Comparison of ENCODE assay signal across 9 cellular contexts in genomic region chr3:138609898-138610266, GRCh38. TPM values are rescaled to one million over a fixed set of nuclear protein-coding genes. Genes with fewer than 3 reads are reported as not detected.
A peak's percentile ranks its signal among the peaks of the same experiment; 100 is the strongest.
DNase-seq lines count a peak whose midpoint lies in the region; ATAC-seq, FAIRE-seq and TF ChIP-seq lines count a peak whose summit lies in the region.
"Had no signal": no experiment of that assay in that cellular context is flagged by ENCODE, and none has a peak within 500 bp of the region (broad histone marks: within the 10 kb centered on the region; RNA-seq: fewer than 3 reads in every experiment).

No MANE protein-coding gene starts in this region.

- TF ChIP-seq CTCF in A549 (IDR thresholded peaks at IDR 0.05) = no peak
- TF ChIP-seq CTCF in HEK293 (tag by site-specific recombination; IDR thresholded peaks at IDR 0.05) = no peak
- TF ChIP-seq CTCF in K562 (IDR thresholded peaks at IDR 0.05 in 2 of 3, conservative IDR thresholded peaks at IDR 0.05 in 1 of 3; ENCODE audit: insufficient read depth in 2 of 3, low read depth in 1 of 3, low read length in 3 of 3) = no peak

- H3K36me3 ChIP-seq in HEK293 (ENCODE audit: control insufficient read depth in 2 of 2, insufficient read depth in 1 of 2, low read length in 2 of 2) (no peaks in the 10 kb centered on the region; a peak in 1 of 3 replicates), K562 (ENCODE audit: control insufficient read depth, insufficient read depth, low read length) (no peaks in the 10 kb centered on the region)

- peak overlapping the region; percentile 99 for H3K4me2 ChIP-seq in A549
- H3K4me2 ChIP-seq in K562 (ENCODE audit: insufficient read depth, low read length) = peak overlapping the region; percentile 69

- H2AFZ ChIP-seq in K562 (ENCODE audit: low read depth, low read length) = peak overlapping the region; percentile 76; the same call in 1 of the 2 replicates

- no peaks in the 10 kb centered on the region for H3K27me3 ChIP-seq in K562 (ENCODE audit: control insufficient read depth in 2 of 2, insufficient read depth in 2 of 2, low read length in 2 of 2)

- TSS peak; percentile 77 for BruUV-seq in K562 (replicated peaks; lab: Mats Ljungman, UMichigan)

- peaks cover 0 to 7% of the 10 kb centered on the region in 2 donors for H3K36me3 Mint-ChIP-seq in naive B cell

- no peaks in the 10 kb centered on the region for H4K20me1 ChIP-seq in K562 (replicated peaks; ENCODE audit: control insufficient read depth, insufficient read depth, low read length)

- H3K4me3 ChIP-seq in A549 (peak overlapping the region; percentile 60), HEK293 (ENCODE audit: low read depth, low read length) (peak overlapping the region; percentile 79; the same call in 1 of the 2 replicates), K562 (no peak overlapping the region)

- no peaks in the 10 kb centered on the region for H3K9me3 ChIP-seq in A549
- H3K9me3 ChIP-seq in HEK293 (ENCODE audit: control insufficient read depth, insufficient read depth, low read depth, low read length) = no peaks in the 10 kb centered on the region
- H3K9me3 ChIP-seq in K562 (replicated peaks; ENCODE audit: control insufficient read depth, insufficient read depth, low read depth, low read length) = no peaks in the 10 kb centered on the region

- H3K79me2 ChIP-seq in K562 (ENCODE audit: control insufficient read depth, insufficient read depth, low read length) = no peaks in the 10 kb centered on the region

- no peak for TF ChIP-seq POLR2A in A549 (IDR thresholded peaks at IDR 0.05; ENCODE audit: low read length)
- TF ChIP-seq POLR2A in K562 (conservative IDR thresholded peaks at IDR 0.05) = no peak

- TF ChIP-seq RAD21 in A549 (conservative IDR thresholded peaks at IDR 0.05 in 1 of 2, IDR thresholded peaks at IDR 0.05 in 1 of 2) = no peak
- no peak for TF ChIP-seq RAD21 in K562 (CRISPR knock-in tag; conservative IDR thresholded peaks at IDR 0.05 in 1 of 2, IDR thresholded peaks at IDR 0.05 in 1 of 2)

- H3K4me1 ChIP-seq in A549 (peaks cover 11% of the 10 kb centered on the region; the same call in 2 of the 3 replicates), HEK293 (ENCODE audit: control insufficient read depth, insufficient read depth, low read length) (peaks cover 4% of the 10 kb centered on the region; the same call in 1 of the 2 replicates), K562 (replicated peaks in 1 of 2; ENCODE audit: control insufficient read depth in 2 of 2, insufficient read depth in 2 of 2, low read length in 2 of 2) (peaks cover 0 to 11% of the 10 kb centered on the region in 2 experiments; a peak in 2 of 5 replicates)

- in situ Hi-C loops in K562 (cut with MboI) = no loop called here

- peak overlapping the region; percentile 73 to 99 (median 90) for H3K27ac Mint-ChIP-seq in naive B cell

- POLR2A ChIA-PET in A549 (lab: Yijun Ruan, JAX) (interaction anchor here (1.0 kb wide), 1 partner anchor 16 kb away, joined by 8 read pairs; the partner anchor contains the start of gene CEP70), HEK293 (lab: Yijun Ruan, JAX) (interaction anchor here (0.6 to 3.3 kb wide), 4 partner anchors 15 to 281 kb away, joined by 3 to 21 read pairs (median 6); partner anchors contain the start of gene CEP70), K562 (lab: Yijun Ruan, JAX) (interaction anchor here (0.6 to 2.1 kb wide), 3 partner anchors 12 to 780 kb away, joined by 3 to 7 read pairs (median 5); partner anchors contain the start of gene COPB2)

- peak overlapping the region; percentile 87 to 99 (median 91) for H3K4me3 Mint-ChIP-seq in naive B cell

- WGBS in A549 (ENCODE audit: missing lambda C conversion rate) = 87% methylated on average over 6 of the region's 6 CpGs
- whole genome bisulfite sequencing in K562 (ENCODE audit: insufficient coverage, low coverage, missing lambda C conversion rate) = 23% methylated on average over 6 of the region's 6 CpGs

- ATAC-seq in A549 (no peak), K562 (no peak), naive B cell (ENCODE audit: low read depth in 2 of 2) (no peak)

- intact Hi-C loops in K562 (cut with micrococcal nuclease) = no loop called here

- TF ChIP-seq EP300 in A549 (IDR thresholded peaks at IDR 0.05) (no peak), K562 (IDR thresholded peaks at IDR 0.05; ENCODE audit: low read length) (no peak)

- H3K4me1 Mint-ChIP-seq in naive B cell = peaks cover 15 to 16% (median 16%) of the 10 kb centered on the region in 3 donors

- CTCF ChIA-PET in A549 (lab: Yijun Ruan, JAX) = interaction anchor here (0.6 to 1.5 kb wide), 2 partner anchors 306 to 326 kb away, joined by 3 to 10 read pairs; no protein-coding TSS in a partner anchor
- CTCF ChIA-PET in HEK293 (lab: Yijun Ruan, JAX) = interaction anchor here (0.6 to 1.0 kb wide), 3 partner anchors 131 to 306 kb away, joined by 3 to 5 read pairs (median 3); no protein-coding TSS in a partner anchor
- CTCF ChIA-PET in K562 (lab: Yijun Ruan, JAX; ENCODE audit: low intra/inter-chr PET ratio) = no interaction called here

- FAIRE-seq in A549 (lab: Jason Lieb, UNC) = no peak
- no peak for FAIRE-seq in K562 (lab: Jason Lieb, UNC)
- FAIRE-seq in HTR-8/SVneo (lab: Jason Lieb, UNC) = no peak

- H3K9me3 Mint-ChIP-seq in naive B cell = no peaks in the 10 kb centered on the region

- no peaks in the 10 kb centered on the region for H3K9me1 ChIP-seq in K562 (ENCODE audit: control insufficient read depth, insufficient read depth, low read length)

- no peaks in the 10 kb centered on the region for H3K27me3 Mint-ChIP-seq in naive B cell

- no peak overlapping the region for H3K9ac ChIP-seq in K562 (ENCODE audit: insufficient read depth in 1 of 2, low read depth in 2 of 2, low read length in 2 of 2)

- DNase-seq in A549 (ENCODE audit: low read depth in 1 of 2, low spot score in 1 of 2) (no peak), K562 (ENCODE audit: extremely low read depth in 1 of 4, low spot score in 3 of 4) (no peak), naive B cell (no peak), CD1c-positive myeloid dendritic cell (ENCODE audit: extremely low spot score) (no peak), HTR-8/SVneo (ENCODE audit: insufficient read length, low spot score) (no peak), COR-L47 (lab: John Stamatoyannopoulos, UW) (no peak), OCI-M2 (lab: John Stamatoyannopoulos, UW; ENCODE audit: unreplicated experiment) (no peak)
- DNase-seq: SHP77 treated with DMSO at 0.1 percent for 48 hours had no signal

- H3K27ac ChIP-seq in A549 (peak overlapping the region; percentile 99 to 100), HEK293 (ENCODE audit: extremely low read depth, low read depth, low read length) (no peak overlapping the region; the same call in 1 of the 2 replicates), K562 (ENCODE audit: extremely low read depth, low read depth, low read length) (no peak overlapping the region)

RNA-seq across cellular contexts. Expression of gene FAIM, which starts 1.3 kb away (rescaled TPM):
- polyA plus RNA-seq in A549 (2011; rRNA removed) = 7.3 and 13.7 TPM in 2 replicates
- 4.0 and 5.0 TPM in 2 replicates for polyA plus RNA-seq in A549 (2012; cell fraction: cytosol; rRNA removed)
- polyA plus RNA-seq in A549 (2012; cell fraction: nucleus; rRNA removed) = 1.1 and 1.8 TPM in 2 replicates
- 18.7 to 20.9 TPM (median 20.8 TPM) in 3 replicates for polyA plus RNA-seq in A549 (2017; fragmentation: RNase III; extraction: RNeasy Plus Mini Kit Qiagen cat#74134 plus additional on column Dnase treatment)
- 0.83 and 1.5 TPM in 2 replicates for polyA minus RNA-seq in A549 (2011; rRNA and poly(A)+ RNA removed)
- total RNA-seq in K562 (2011; cell fraction: chromatin; rRNA removed; ENCODE audit: low replicate concordance) = 1.00 and 1.9 TPM in 2 replicates
- 0.53 and 0.67 TPM in 2 replicates for total RNA-seq in K562 (2011; cell fraction: nucleolus; rRNA removed)
- total RNA-seq in K562 (2011; cell fraction: nucleoplasm; rRNA removed) = 0.95 and 1.8 TPM in 2 replicates
- total RNA-seq in K562 (2014; rRNA removed) = 6.4 and 7.9 TPM in 2 replicates
- 5.1 and 6.6 TPM in 2 replicates for total RNA-seq in K562 (2014; rRNA removed; fragmentation: Illumina TruSeq; extraction: Trizol)
- 6.3 and 7.9 TPM in 2 replicates for total RNA-seq in K562 (2015; rRNA removed; fragmentation: Illumina TruSeq; extraction: Trizol)
- total RNA-seq in K562 (2021) = 3.1 and 3.7 TPM in 2 replicates
- 1.2 and 2.5 TPM in 2 replicates for polyA plus RNA-seq in K562 (2011; rRNA removed)
- polyA plus RNA-seq in K562 (2011; cell fraction: cytosol; rRNA removed) = 0.42 and 0.96 TPM in 2 replicates
- polyA plus RNA-seq in K562 (2011; cell fraction: nucleus; rRNA removed) = 0.41 and 0.49 TPM in 2 replicates
- 2.3 and 4.6 TPM in 2 replicates for polyA plus RNA-seq in K562 (2012)
- 4.8 and 6.7 TPM in 2 replicates for polyA plus RNA-seq in K562 (2014; fragmentation: Illumina TruSeq; extraction: Trizol)
- polyA plus RNA-seq in K562 (2014; fragmentation: Nextera tagmentation; extraction: Ambion mirVana) = 1 to 10 TPM; 6.0 to 6.8 TPM
- 4.2 and 6.4 TPM in 2 replicates for polyA plus RNA-seq in K562 (2014; rRNA removed)
- polyA minus RNA-seq in K562 (2011; rRNA and poly(A)+ RNA removed) = 1.3 TPM in 2 replicates
- polyA minus RNA-seq in K562 (2011; cell fraction: cytosol; rRNA and poly(A)+ RNA removed) = 1.3 TPM in 1 of 2 replicates, not detected in the other
- polyA minus RNA-seq in K562 (2011; cell fraction: nucleus; rRNA and poly(A)+ RNA removed) = 0.11 and 0.13 TPM in 2 replicates
- polyA plus RNA-seq in naive B cell (ENCODE audit: low read depth in 6 of 6) = 10 to 100 TPM in 3 of 6 donors, 1 to 10 TPM in 3; 8.1 to 11.7 (median 9.7) TPM

RNA-seq across cellular contexts. Expression of gene CEP70, which starts 15.8 kb away (rescaled TPM):
- polyA plus RNA-seq in A549 (2011; rRNA removed) = 9.4 and 17.1 TPM in 2 replicates
- 1.9 and 2.4 TPM in 2 replicates for polyA plus RNA-seq in A549 (2012; cell fraction: cytosol; rRNA removed)
- 0.77 and 1.1 TPM in 2 replicates for polyA plus RNA-seq in A549 (2012; cell fraction: nucleus; rRNA removed)
- polyA plus RNA-seq in A549 (2017; fragmentation: RNase III; extraction: RNeasy Plus Mini Kit Qiagen cat#74134 plus additional on column Dnase treatment) = 15.7 to 17.4 TPM (median 16.5 TPM) in 3 replicates
- 7.8 and 10.6 TPM in 2 replicates for polyA minus RNA-seq in A549 (2011; rRNA and poly(A)+ RNA removed)
- total RNA-seq in K562 (2011; cell fraction: chromatin; rRNA removed; ENCODE audit: low replicate concordance) = 15.5 and 69.5 TPM in 2 replicates
- 7.7 and 11.1 TPM in 2 replicates for total RNA-seq in K562 (2011; cell fraction: nucleolus; rRNA removed)
- 25.5 and 31.6 TPM in 2 replicates for total RNA-seq in K562 (2011; cell fraction: nucleoplasm; rRNA removed)
- total RNA-seq in K562 (2014; rRNA removed) = 16.0 and 16.1 TPM in 2 replicates
- total RNA-seq in K562 (2014; rRNA removed; fragmentation: Illumina TruSeq; extraction: Trizol) = 31.5 and 34.9 TPM in 2 replicates
- 27.8 and 31.0 TPM in 2 replicates for total RNA-seq in K562 (2015; rRNA removed; fragmentation: Illumina TruSeq; extraction: Trizol)
- 17.7 and 18.3 TPM in 2 replicates for total RNA-seq in K562 (2021)
- polyA plus RNA-seq in K562 (2011; rRNA removed) = 19.3 and 23.4 TPM in 2 replicates
- polyA plus RNA-seq in K562 (2011; cell fraction: cytosol; rRNA removed) = 1.5 and 4.0 TPM in 2 replicates
- 11.0 and 21.3 TPM in 2 replicates for polyA plus RNA-seq in K562 (2011; cell fraction: nucleus; rRNA removed)
- polyA plus RNA-seq in K562 (2012) = 22.4 and 27.6 TPM in 2 replicates
- 20.9 and 24.2 TPM in 2 replicates for polyA plus RNA-seq in K562 (2014; fragmentation: Illumina TruSeq; extraction: Trizol)
- polyA plus RNA-seq in K562 (2014; fragmentation: Nextera tagmentation; extraction: Ambion mirVana) = 10 to 100 TPM; 19.5 to 29.3 TPM
- 16.8 and 17.5 TPM in 2 replicates for polyA plus RNA-seq in K562 (2014; rRNA removed)
- polyA minus RNA-seq in K562 (2011; rRNA and poly(A)+ RNA removed) = 38.5 and 53.7 TPM in 2 replicates
- 9.1 and 10.6 TPM in 2 replicates for polyA minus RNA-seq in K562 (2011; cell fraction: cytosol; rRNA and poly(A)+ RNA removed)
- 23.8 and 48.2 TPM in 2 replicates for polyA minus RNA-seq in K562 (2011; cell fraction: nucleus; rRNA and poly(A)+ RNA removed)
- 1 to 10 TPM; 2.3 to 4.9 (median 2.8) TPM for polyA plus RNA-seq in naive B cell (ENCODE audit: low read depth in 6 of 6)

Comparison
In these comparisons a context has a peak if more than half of its experiments do, and no peak if none do; other contexts are left out.
1. H3K27ac ChIP-seq: peak in A549 (2 of 2); none in HEK293 (single experiment) and K562 (single experiment).